ENCODE assay signal across 1 cellular context in the genomic region with DNA sequence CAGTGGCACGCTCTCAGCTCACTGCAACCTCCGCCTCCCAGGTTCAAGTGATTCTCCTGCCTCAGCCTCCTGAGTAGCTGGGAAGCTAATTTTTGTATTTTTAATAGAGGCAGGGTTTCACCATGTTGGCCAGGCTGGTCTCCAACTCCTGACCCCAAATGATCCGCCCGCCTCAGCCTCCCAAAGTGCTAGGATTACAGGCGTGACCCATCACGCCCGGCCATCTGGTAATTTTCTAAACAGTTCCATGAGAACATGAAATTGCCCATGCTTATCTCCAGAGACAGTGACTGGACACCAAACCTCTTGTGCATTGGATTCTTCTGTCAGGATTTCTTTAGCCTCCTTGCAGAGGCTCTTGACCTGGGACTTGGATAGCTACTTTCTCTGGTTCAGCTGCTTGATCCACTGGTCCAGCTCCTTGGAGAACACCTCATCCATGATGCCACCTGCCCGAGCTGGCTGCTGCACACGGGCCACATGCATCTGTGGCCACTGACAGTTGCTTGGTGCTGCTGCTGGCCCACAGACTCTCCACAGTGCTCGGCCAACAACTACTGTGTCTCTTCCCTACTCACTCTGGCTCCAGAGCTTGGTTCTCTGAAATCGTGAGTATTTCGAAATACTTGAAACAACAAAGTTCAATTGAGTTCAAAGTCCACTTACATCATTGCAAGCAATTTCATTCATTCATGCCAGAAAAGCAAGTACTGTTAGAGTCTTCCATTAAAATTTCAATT.
A peak's percentile ranks its signal among the peaks of the same experiment; 100 is the strongest.
TF ChIP-seq lines count a peak whose summit lies in the region.

No MANE protein-coding gene starts in this region.

TF ChIP-seq in GM12878, 131 proteins besides CTCF, POLR2A, EP300 and RAD21 (continued from another document):
- TF ChIP-seq, protein P1, sequence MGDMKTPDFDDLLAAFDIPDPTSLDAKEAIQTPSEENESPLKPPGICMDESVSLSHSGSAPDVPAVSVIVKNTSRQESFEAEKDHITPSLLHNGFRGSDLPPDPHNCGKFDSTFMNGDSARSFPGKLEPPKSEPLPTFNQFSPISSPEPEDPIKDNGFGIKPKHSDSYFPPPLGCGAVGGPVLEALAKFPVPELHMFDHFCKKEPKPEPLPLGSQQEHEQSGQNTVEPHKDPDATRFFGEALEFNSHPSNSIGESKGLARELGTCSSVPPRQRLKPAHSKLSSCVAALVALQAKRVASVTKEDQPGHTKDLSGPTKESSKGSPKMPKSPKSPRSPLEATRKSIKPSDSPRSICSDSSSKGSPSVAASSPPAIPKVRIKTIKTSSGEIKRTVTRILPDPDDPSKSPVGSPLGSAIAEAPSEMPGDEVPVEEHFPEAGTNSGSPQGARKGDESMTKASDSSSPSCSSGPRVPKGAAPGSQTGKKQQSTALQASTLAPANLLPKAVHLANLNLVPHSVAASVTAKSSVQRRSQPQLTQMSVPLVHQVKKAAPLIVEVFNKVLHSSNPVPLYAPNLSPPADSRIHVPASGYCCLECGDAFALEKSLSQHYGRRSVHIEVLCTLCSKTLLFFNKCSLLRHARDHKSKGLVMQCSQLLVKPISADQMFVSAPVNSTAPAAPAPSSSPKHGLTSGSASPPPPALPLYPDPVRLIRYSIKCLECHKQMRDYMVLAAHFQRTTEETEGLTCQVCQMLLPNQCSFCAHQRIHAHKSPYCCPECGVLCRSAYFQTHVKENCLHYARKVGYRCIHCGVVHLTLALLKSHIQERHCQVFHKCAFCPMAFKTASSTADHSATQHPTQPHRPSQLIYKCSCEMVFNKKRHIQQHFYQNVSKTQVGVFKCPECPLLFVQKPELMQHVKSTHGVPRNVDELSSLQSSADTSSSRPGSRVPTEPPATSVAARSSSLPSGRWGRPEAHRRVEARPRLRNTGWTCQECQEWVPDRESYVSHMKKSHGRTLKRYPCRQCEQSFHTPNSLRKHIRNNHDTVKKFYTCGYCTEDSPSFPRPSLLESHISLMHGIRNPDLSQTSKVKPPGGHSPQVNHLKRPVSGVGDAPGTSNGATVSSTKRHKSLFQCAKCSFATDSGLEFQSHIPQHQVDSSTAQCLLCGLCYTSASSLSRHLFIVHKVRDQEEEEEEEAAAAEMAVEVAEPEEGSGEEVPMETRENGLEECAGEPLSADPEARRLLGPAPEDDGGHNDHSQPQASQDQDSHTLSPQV (IDR thresholded peaks at IDR 0.05): no peak
- peak; percentile 45; the same call in 1 of the 2 replicates for TF ChIP-seq ZNF24 (IDR thresholded peaks at IDR 0.05)
TF ChIP-seq in GM12878: peak in this region for 1.
